In the genomic region with DNA sequence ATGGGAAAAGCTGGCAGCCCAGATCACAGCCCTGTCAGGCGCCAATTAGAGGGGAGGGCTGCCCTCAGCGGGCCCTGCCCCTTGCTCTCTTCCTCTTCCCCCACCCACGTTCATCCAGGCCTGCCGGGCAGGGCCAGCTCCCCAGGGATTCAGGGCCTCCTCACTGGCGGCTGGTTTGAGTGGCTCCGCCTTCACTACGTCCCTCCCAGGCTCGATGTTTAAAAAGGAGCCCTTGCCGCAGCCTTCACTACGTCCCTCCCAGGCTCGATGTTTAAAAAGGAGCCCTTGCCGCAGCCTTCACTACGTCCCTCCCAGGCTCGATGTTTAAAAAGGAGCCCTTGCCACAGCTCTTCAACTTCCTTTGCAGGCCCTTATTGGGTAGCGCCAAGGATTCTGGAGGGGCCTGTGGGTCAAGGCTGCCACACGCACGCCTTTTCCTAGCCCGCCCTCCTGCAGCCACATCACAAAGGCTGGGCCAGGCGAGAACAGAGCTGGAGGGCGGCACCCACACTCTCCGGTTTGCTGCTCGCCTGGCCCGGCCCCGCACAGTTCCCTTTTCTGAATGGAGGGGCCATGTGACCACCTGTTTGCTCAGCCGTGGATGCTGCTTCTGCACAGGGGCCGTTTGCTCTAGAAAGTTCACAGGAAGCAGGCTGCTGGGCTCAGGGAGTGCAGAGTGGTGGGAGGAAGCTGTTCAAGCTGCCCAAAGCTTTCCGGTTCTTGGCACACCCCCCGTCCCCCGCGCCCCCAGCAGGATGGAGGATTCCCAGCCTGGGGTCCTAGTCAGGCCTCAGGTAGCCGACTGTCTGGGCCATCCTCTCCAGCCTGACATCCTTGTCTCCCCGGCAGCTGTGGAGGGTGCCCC, we compare ENCODE assay signal across 1 cellular context.
TF ChIP-seq lines count a peak whose summit lies in the region.

No MANE protein-coding gene starts in this region.

TF ChIP-seq in HepG2, 621 proteins besides CTCF, POLR2A, EP300 and RAD21 (continued from another document and continues in another):
- TF ChIP-seq CBX2 (IDR thresholded peaks at IDR 0.05; ENCODE audit: low read depth, low read length), result no peak; the same call in 1 of the 2 replicates
- peak; percentile 99; the same call in 1 of the 2 replicates for TF ChIP-seq CBX2 (CRISPR knock-in tag; IDR thresholded peaks at IDR 0.05; ENCODE audit: low read depth)
- peak; percentile 90 for TF ChIP-seq DMAP1 (CRISPR knock-in tag; IDR thresholded peaks at IDR 0.05)
- TF ChIP-seq FIP1L1 (IDR thresholded peaks at IDR 0.05; ENCODE audit: borderline replicate concordance, insufficient read depth, low read depth, low read length), result peak; percentile 67; the same call in 1 of the 2 replicates
- TF ChIP-seq XBP1 (CRISPR knock-in tag; IDR thresholded peaks at IDR 0.05), result peak; percentile 96
- TF ChIP-seq, protein P1, sequence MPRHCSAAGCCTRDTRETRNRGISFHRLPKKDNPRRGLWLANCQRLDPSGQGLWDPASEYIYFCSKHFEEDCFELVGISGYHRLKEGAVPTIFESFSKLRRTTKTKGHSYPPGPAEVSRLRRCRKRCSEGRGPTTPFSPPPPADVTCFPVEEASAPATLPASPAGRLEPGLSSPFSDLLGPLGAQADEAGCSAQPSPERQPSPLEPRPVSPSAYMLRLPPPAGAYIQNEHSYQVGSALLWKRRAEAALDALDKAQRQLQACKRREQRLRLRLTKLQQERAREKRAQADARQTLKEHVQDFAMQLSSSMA (CRISPR knock-in tag; IDR thresholded peaks at IDR 0.05), result peak; percentile 96
- TF ChIP-seq ZNF558 (CRISPR knock-in tag; IDR thresholded peaks at IDR 0.05; ENCODE audit: borderline replicate concordance), result peak; percentile 98; the same call in 1 of the 2 replicates
- TF ChIP-seq, protein P2, sequence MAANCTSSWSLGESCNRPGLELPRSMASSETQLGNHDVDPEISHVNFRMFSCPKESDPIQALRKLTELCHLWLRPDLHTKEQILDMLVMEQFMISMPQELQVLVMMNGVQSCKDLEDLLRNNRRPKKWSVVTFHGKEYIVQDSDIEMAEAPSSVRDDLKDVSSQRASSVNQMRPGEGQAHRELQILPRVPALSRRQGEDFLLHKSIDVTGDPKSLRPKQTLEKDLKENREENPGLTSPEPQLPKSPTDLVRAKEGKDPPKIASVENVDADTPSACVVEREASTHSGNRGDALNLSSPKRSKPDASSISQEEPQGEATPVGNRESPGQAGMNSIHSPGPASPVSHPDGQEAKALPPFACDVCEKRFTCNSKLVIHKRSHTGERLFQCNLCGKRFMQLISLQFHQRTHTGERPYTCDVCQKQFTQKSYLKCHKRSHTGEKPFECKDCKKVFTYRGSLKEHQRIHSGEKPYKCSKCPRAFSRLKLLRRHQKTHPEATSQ (CRISPR knock-in tag; IDR thresholded peaks at IDR 0.05; ENCODE audit: borderline replicate concordance), result no peak; the same call in 1 of the 2 replicates
- peak; percentile 96 for TF ChIP-seq ZNF101 (CRISPR knock-in tag; IDR thresholded peaks at IDR 0.05; ENCODE audit: borderline replicate concordance, low read depth)
- TF ChIP-seq ZNF879 (CRISPR knock-in tag; IDR thresholded peaks at IDR 0.05), result peak; percentile 96; the same call in 1 of the 2 replicates
- TF ChIP-seq SKI (IDR thresholded peaks at IDR 0.05; ENCODE audit: partially characterized antibody), result peak; percentile 12
- TF ChIP-seq GATAD2A (CRISPR knock-in tag; IDR thresholded peaks at IDR 0.05), result peak; percentile 75
- TF ChIP-seq MXD4 (CRISPR knock-in tag; IDR thresholded peaks at IDR 0.05), result peak; percentile 97
- TF ChIP-seq RFXAP (CRISPR knock-in tag; IDR thresholded peaks at IDR 0.05; ENCODE audit: borderline replicate concordance), result peak; percentile 93
- TF ChIP-seq DR1 (CRISPR knock-in tag; IDR thresholded peaks at IDR 0.05), result no peak; the same call in 1 of the 2 replicates
- TF ChIP-seq ZBED4 (CRISPR knock-in tag; IDR thresholded peaks at IDR 0.05; ENCODE audit: borderline replicate concordance), result peak; percentile 94
- TF ChIP-seq ZNF619 (CRISPR knock-in tag; IDR thresholded peaks at IDR 0.05), result peak; percentile 90
- peak; percentile 92 for TF ChIP-seq ZNF547 (CRISPR knock-in tag; IDR thresholded peaks at IDR 0.05)
- TF ChIP-seq ZBTB8A (CRISPR knock-in tag; IDR thresholded peaks at IDR 0.05; ENCODE audit: borderline replicate concordance, low read depth), result no peak
- 0 out of 2 replicates have a peak, but pooled peaks have one; percentile 26 for TF ChIP-seq CENPBD1 (CRISPR knock-in tag; IDR thresholded peaks at IDR 0.05; ENCODE audit: borderline replicate concordance, low read depth)
- TF ChIP-seq ELF1 (CRISPR knock-in tag; IDR thresholded peaks at IDR 0.05), result peak; percentile 81
- peak; percentile 53 for TF ChIP-seq PTBP1 (IDR thresholded peaks at IDR 0.05; ENCODE audit: low read depth, low read length, poor library complexity, severe bottlenecking)
- no peak for TF ChIP-seq SSRP1 (CRISPR knock-in tag; IDR thresholded peaks at IDR 0.05)
- TF ChIP-seq RXRB (CRISPR knock-in tag; IDR thresholded peaks at IDR 0.05; ENCODE audit: borderline replicate concordance), result peak; percentile 79
- TF ChIP-seq ZNF350 (CRISPR knock-in tag; IDR thresholded peaks at IDR 0.05; ENCODE audit: borderline replicate concordance, low read depth), result peak; percentile 98
- TF ChIP-seq ZNF3 (CRISPR knock-in tag; IDR thresholded peaks at IDR 0.05), result no peak
- peak; percentile 68 for TF ChIP-seq MNT (IDR thresholded peaks at IDR 0.05)
- TF ChIP-seq, protein P3, sequence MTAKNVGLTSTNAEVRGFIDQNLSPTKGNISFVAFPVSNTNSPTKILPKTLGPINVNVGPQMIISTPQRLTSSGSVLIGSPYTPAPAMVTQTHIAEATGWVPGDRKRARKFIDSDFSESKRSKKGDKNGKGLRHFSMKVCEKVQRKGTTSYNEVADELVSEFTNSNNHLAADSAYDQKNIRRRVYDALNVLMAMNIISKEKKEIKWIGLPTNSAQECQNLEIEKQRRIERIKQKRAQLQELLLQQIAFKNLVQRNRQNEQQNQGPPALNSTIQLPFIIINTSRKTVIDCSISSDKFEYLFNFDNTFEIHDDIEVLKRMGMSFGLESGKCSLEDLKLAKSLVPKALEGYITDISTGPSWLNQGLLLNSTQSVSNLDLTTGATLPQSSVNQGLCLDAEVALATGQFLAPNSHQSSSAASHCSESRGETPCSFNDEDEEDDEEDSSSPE (CRISPR knock-in tag; IDR thresholded peaks at IDR 0.05), result peak; percentile 92
- TF ChIP-seq, protein P4, sequence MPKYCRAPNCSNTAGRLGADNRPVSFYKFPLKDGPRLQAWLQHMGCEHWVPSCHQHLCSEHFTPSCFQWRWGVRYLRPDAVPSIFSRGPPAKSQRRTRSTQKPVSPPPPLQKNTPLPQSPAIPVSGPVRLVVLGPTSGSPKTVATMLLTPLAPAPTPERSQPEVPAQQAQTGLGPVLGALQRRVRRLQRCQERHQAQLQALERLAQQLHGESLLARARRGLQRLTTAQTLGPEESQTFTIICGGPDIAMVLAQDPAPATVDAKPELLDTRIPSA (CRISPR knock-in tag; IDR thresholded peaks at IDR 0.05; ENCODE audit: borderline replicate concordance), result peak; percentile 84
- no peak for TF ChIP-seq HNF1A (IDR thresholded peaks at IDR 0.05; ENCODE audit: low read depth)
- TF ChIP-seq HNF1A (CRISPR knock-in tag; IDR thresholded peaks at IDR 0.05; ENCODE audit: borderline replicate concordance), result peak; percentile 65; the same call in 1 of the 2 replicates
- TF ChIP-seq ZNF121 (CRISPR knock-in tag; IDR thresholded peaks at IDR 0.05), result 0 out of 2 replicates have a peak, but pooled peaks have one; percentile 34
- peak; percentile 93 for TF ChIP-seq ZFX (CRISPR knock-in tag; IDR thresholded peaks at IDR 0.05; ENCODE audit: low read depth)
- TF ChIP-seq TERF1 (CRISPR knock-in tag; IDR thresholded peaks at IDR 0.05), result no peak
- TF ChIP-seq SP2 (CRISPR knock-in tag; IDR thresholded peaks at IDR 0.05), result peak; percentile 59
- TF ChIP-seq ZNF274 (CRISPR knock-in tag; IDR thresholded peaks at IDR 0.05), result peak; percentile 97
